Comparison of ENCODE assay signal across 20 cellular contexts in the genomic region with DNA sequence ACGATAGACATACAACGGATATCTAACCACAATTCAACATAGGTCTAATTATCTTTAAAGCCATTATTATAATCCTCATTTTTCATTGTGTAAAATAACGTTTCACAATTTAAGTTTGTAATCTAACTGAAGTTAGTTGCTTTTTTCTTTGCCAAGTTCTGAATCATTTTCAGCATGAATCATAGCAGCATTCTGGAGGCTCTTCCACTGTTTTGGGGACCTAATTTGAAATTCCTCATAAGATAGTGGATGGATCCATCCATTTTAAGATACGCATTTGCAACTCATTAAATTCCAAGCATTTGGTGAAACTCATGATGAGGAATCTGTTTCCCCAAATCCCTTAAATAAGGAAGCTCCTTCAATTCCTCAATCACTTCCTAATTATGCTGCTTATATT.
"Had no signal": no experiment of that assay in that cellular context is flagged by ENCODE, and none has a peak within 500 bp of the region (broad histone marks: within the 10 kb centered on the region; RNA-seq: fewer than 3 reads in every experiment).

No MANE protein-coding gene starts in this region.

- ATAC-seq: activated CD4-positive, alpha-beta T cell treated with anti-CD3 and anti-CD28 coated beads for 36 hours; mucosa of descending colon; stimulated activated naive CD8-positive, alpha-beta T cell treated with anti-CD3 and anti-CD28 coated beads, Interleukin-15, amount 100 ng/mL, for 72 hours; WTC11 had no signal

- H3K36me3 ChIP-seq: brain microvascular endothelial cell, esophagus muscularis mucosa had no signal

- H3K9me3 ChIP-seq: esophagus muscularis mucosa had no signal

- H3K9me3 Mint-ChIP-seq: type B pancreatic cell had no signal

- H3K27ac Mint-ChIP-seq: activated CD4-positive, alpha-beta memory T cell treated with anti-CD3 and anti-CD28 coated beads for 36 hours; activated CD4-positive, alpha-beta T cell treated with anti-CD3 and anti-CD28 coated beads for 36 hours; activated naive CD8-positive, alpha-beta T cell; activated T-helper 1 cell treated with anti-CD3 and anti-CD28 coated beads, Interleukin-12 subunit alpha, Interleukin-12 subunit beta, Interleukin-2, Interleukin-4 antibody, amounts not matched to agents 30 ng/mL and 10 ng/mL and 1 ng/mL, durations not matched to agents 14 hours and 24 hours and 36 hours; immature natural killer cell; naive B cell; stimulated activated naive CD8-positive, alpha-beta T cell treated with anti-CD3 and anti-CD28 coated beads, Interleukin-15, amount 100 ng/mL, for 72 hours; T-helper 2 cell treated with Interferon-gamma antibody and Interleukin-4, amounts not matched to agents 5 μg/mL and 100 μg/mL, for 36 hours; type B pancreatic cell; WTC11 had no signal

- FAIRE-seq: TTC549 had no signal

- H3K4me3 Mint-ChIP-seq: activated CD4-positive, alpha-beta memory T cell treated with anti-CD3 and anti-CD28 coated beads for 36 hours; activated CD4-positive, alpha-beta T cell treated with anti-CD3 and anti-CD28 coated beads for 36 hours; activated naive CD8-positive, alpha-beta T cell; activated T-helper 1 cell treated with anti-CD3 and anti-CD28 coated beads, Interleukin-12 subunit alpha, Interleukin-12 subunit beta, Interleukin-2, Interleukin-4 antibody, amounts not matched to agents 30 ng/mL and 10 ng/mL and 1 ng/mL, durations not matched to agents 14 hours and 24 hours and 36 hours; immature natural killer cell; naive B cell; neural crest cell; stimulated activated naive CD8-positive, alpha-beta T cell treated with anti-CD3 and anti-CD28 coated beads, Interleukin-15, amount 100 ng/mL, for 72 hours; T-helper 2 cell treated with Interferon-gamma antibody and Interleukin-4, amounts not matched to agents 5 μg/mL and 100 μg/mL, for 36 hours; type B pancreatic cell; WTC11 had no signal

- H3K27me3 Mint-ChIP-seq: activated CD4-positive, alpha-beta memory T cell treated with anti-CD3 and anti-CD28 coated beads for 36 hours; activated CD4-positive, alpha-beta T cell treated with anti-CD3 and anti-CD28 coated beads for 36 hours; activated naive CD8-positive, alpha-beta T cell; naive B cell; stimulated activated naive CD8-positive, alpha-beta T cell treated with anti-CD3 and anti-CD28 coated beads, Interleukin-15, amount 100 ng/mL, for 72 hours; type B pancreatic cell had no signal

- H3K4me1 Mint-ChIP-seq: activated CD4-positive, alpha-beta T cell treated with anti-CD3 and anti-CD28 coated beads for 36 hours; immature natural killer cell; naive B cell; neural crest cell; stimulated activated naive CD8-positive, alpha-beta T cell treated with anti-CD3 and anti-CD28 coated beads, Interleukin-15, amount 100 ng/mL, for 72 hours; WTC11 had no signal

- H3K4me3 ChIP-seq: coronary artery, esophagus muscularis mucosa, mucosa of descending colon had no signal

- DNase-seq: activated CD4-positive, alpha-beta memory T cell treated with anti-CD3 and anti-CD28 coated beads for 36 hours; activated CD4-positive, alpha-beta T cell treated with anti-CD3 and anti-CD28 coated beads for 36 hours; activated T-cell treated with anti-CD3 and anti-CD28 coated beads for 4 hours; amniotic stem cell; brain microvascular endothelial cell; immature natural killer cell; mesenchymal stem cell; mucosa of descending colon; naive B cell; retina; stimulated activated naive CD8-positive, alpha-beta T cell treated with anti-CD3 and anti-CD28 coated beads, Interleukin-15, amount 100 ng/mL, for 72 hours had no signal

- H3K27ac ChIP-seq: brain microvascular endothelial cell, coronary artery, esophagus muscularis mucosa had no signal

- H3K36me3 Mint-ChIP-seq: activated CD4-positive, alpha-beta memory T cell treated with anti-CD3 and anti-CD28 coated beads for 36 hours; activated naive CD8-positive, alpha-beta T cell; immature natural killer cell; naive B cell; type B pancreatic cell had no signal

- H3K4me1 ChIP-seq: esophagus muscularis mucosa had no signal

- H3K27me3 ChIP-seq: brain microvascular endothelial cell, esophagus muscularis mucosa had no signal
